In the genomic region with DNA sequence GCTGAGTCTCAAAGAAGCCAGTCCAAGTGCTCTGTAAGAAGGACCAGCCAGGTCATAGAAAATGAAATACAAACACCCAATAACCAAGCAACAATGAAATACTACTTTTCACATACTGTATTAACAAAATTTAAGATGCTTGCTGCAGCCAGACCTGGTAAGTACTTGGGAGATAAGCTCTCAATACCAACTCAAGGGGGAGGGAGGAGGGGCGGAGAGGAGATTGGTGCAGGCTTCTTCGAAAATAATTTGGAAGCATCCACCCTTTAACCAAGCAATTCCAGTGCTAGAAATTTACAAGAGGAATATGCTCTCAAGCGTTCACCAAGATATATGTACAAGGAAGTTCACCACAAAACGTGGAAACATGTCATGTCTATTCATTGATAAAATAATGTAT, we compare ENCODE assay signal across 25 cellular contexts. TPM values are rescaled to one million over a fixed set of nuclear protein-coding genes. Genes with fewer than 3 reads are reported as not detected.
"Had no signal": no experiment of that assay in that cellular context is flagged by ENCODE, and none has a peak within 500 bp of the region (broad histone marks: within the 10 kb centered on the region; RNA-seq: fewer than 3 reads in every experiment).

No MANE protein-coding gene starts in this region.

- H3K4me1 ChIP-seq: breast epithelium, colonic mucosa, prostate gland had no signal

- H3K9me3 Mint-ChIP-seq: activated T-helper 17 cell treated with anti-CD3 and anti-CD28 coated beads, Interleukin-2, amount 50 U/mL, for 72 hours; natural killer cell treated with Interleukin-12 subunit alpha and Interleukin-12 subunit beta and Interleukin-15 and Interleukin-18, amount 100 ng/mL, for 72 hours; T-cell; T-helper 2 cell treated with Interferon-gamma antibody and Interleukin-4, amounts not matched to agents 5 μg/mL and 100 μg/mL, for 36 hours had no signal

- H3K27ac ChIP-seq: breast epithelium, colonic mucosa, epithelial cell of prostate, heart left ventricle, neutrophil, ovary, prostate gland, tibial nerve, WERI-Rb-1 had no signal

- H3K9me3 ChIP-seq: breast epithelium, colonic mucosa, neutrophil, ovary, prostate gland had no signal

- DNase-seq: activated CD4-positive, alpha-beta T cell treated with anti-CD3 and anti-CD28 coated beads for 1 hour; activated CD4-positive, alpha-beta T cell treated with anti-CD3 and anti-CD28 coated beads, Interleukin-2, amount 50 U/mL, for 1 hour; activated naive CD4-positive, alpha-beta T cell; activated T-cell treated with anti-CD3 and anti-CD28 coated beads, Interleukin-2, amount 50 U/mL, for 1 hour; colonic mucosa; heart left ventricle; left ventricle myocardium superior; ovary; stimulated activated CD4-positive, alpha-beta T cell treated with anti-CD3 and anti-CD28 coated beads, Interleukin-4, amount 100 ng/mL, for 24 hours; stimulated activated naive CD8-positive, alpha-beta T cell treated with anti-CD3 and anti-CD28 coated beads, Interleukin-15, Interleukin-2, amounts not matched to agents 100 U/mL and 50 U/mL, for 24 hours; substantia nigra; T-cell; WERI-Rb-1 had no signal

- ATAC-seq: activated T-helper 17 cell treated with anti-CD3 and anti-CD28 coated beads, Interleukin-2, amount 50 U/mL, for 72 hours; heart left ventricle; natural killer cell treated with Interleukin-12 subunit alpha and Interleukin-12 subunit beta and Interleukin-15 and Interleukin-18, amount 100 ng/mL, for 72 hours; stimulated activated naive CD8-positive, alpha-beta T cell treated with anti-CD3 and anti-CD28 coated beads, Interleukin-15, Interleukin-2, amounts not matched to agents 100 U/mL and 50 U/mL, for 24 hours; T-cell had no signal

- H3K4me1 Mint-ChIP-seq: activated T-helper 17 cell treated with anti-CD3 and anti-CD28 coated beads, Interleukin-2, amount 50 U/mL, for 72 hours had no signal

- FAIRE-seq: TTC549 had no signal

- H3K36me3 ChIP-seq: breast epithelium, colonic mucosa, heart left ventricle, neutrophil, ovary, prostate gland, tibial nerve, WERI-Rb-1 had no signal

- H3K27me3 ChIP-seq: breast epithelium, colonic mucosa, ovary had no signal

- H3K27ac Mint-ChIP-seq: activated naive CD8-positive, alpha-beta T cell; activated T-helper 17 cell treated with anti-CD3 and anti-CD28 coated beads, Interleukin-2, amount 50 U/mL, for 72 hours; natural killer cell treated with Interleukin-12 subunit alpha and Interleukin-12 subunit beta and Interleukin-15 and Interleukin-18, amount 100 ng/mL, for 72 hours; T-cell; T-helper 2 cell treated with Interferon-gamma antibody and Interleukin-4, amounts not matched to agents 5 μg/mL and 100 μg/mL, for 36 hours had no signal

- H3K36me3 Mint-ChIP-seq: activated naive CD8-positive, alpha-beta T cell; natural killer cell treated with Interleukin-12 subunit alpha and Interleukin-12 subunit beta and Interleukin-15 and Interleukin-18, amount 100 ng/mL, for 72 hours; T-cell had no signal

- H3K4me3 Mint-ChIP-seq: activated naive CD8-positive, alpha-beta T cell; activated T-helper 17 cell treated with anti-CD3 and anti-CD28 coated beads, Interleukin-2, amount 50 U/mL, for 72 hours; natural killer cell treated with Interleukin-12 subunit alpha and Interleukin-12 subunit beta and Interleukin-15 and Interleukin-18, amount 100 ng/mL, for 72 hours; T-cell; T-helper 2 cell treated with Interferon-gamma antibody and Interleukin-4, amounts not matched to agents 5 μg/mL and 100 μg/mL, for 36 hours had no signal

- H3K4me3 ChIP-seq: breast epithelium, colonic mucosa, heart left ventricle, ovary, prostate gland, tibial nerve had no signal

RNA-seq across cellular contexts. Expression of gene LRRC2, which starts 7.6 kb away (rescaled TPM):
- total RNA-seq: activated T-helper 17 cell treated with anti-CD3 and anti-CD28 coated beads, Interleukin-2, amount 50 U/mL, for 72 hours; natural killer cell treated with Interleukin-12 subunit alpha and Interleukin-12 subunit beta and Interleukin-15 and Interleukin-18, amount 100 ng/mL, for 72 hours had no signal

RNA-seq across cellular contexts. Expression of gene FAM240A, which starts 38.6 kb away (rescaled TPM):
- total RNA-seq: activated T-helper 17 cell treated with anti-CD3 and anti-CD28 coated beads, Interleukin-2, amount 50 U/mL, for 72 hours; breast epithelium; colonic mucosa; fibroblast of villous mesenchyme; heart left ventricle; left ventricle myocardium superior; natural killer cell treated with Interleukin-12 subunit alpha and Interleukin-12 subunit beta and Interleukin-15 and Interleukin-18, amount 100 ng/mL, for 72 hours; T-cell; urinary bladder had no signal
